11 cellular contexts compared by ENCODE assay signal in the genomic region with DNA sequence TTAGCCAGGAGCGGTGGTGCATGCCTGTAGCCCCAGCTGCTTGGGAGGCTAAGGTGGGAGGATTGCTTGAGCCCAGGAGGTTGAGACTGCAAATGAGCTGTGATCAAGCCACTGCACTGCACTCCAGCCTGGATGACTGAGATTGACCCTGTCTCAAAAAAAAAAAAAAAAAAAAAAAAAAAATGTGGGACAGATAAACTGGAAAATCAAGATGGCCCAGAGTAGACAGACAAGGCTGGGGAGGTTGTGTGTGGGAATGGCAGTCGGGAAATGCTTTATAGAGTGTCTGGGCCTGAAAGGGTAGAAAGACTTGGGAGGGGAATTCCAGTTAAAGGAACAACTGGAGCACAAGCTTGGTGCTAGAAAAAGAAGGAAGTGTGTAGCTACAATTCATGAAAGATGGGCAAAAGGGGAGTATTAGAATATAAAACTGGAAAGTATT. TPM values are rescaled to one million over a fixed set of nuclear protein-coding genes. Genes with fewer than 3 reads are reported as not detected.
DNase-seq lines count a peak whose midpoint lies in the region; ATAC-seq, FAIRE-seq and TF ChIP-seq lines count a peak whose summit lies in the region.
"Had no signal": no experiment of that assay in that cellular context is flagged by ENCODE, and none has a peak within 500 bp of the region (broad histone marks: within the 10 kb centered on the region; RNA-seq: fewer than 3 reads in every experiment).

No MANE protein-coding gene starts in this region.

- H3K36me3 ChIP-seq in KMS-11 (ENCODE audit: insufficient read depth) (peaks cover 28% of the 10 kb centered on the region), K562 (ENCODE audit: control insufficient read depth, insufficient read depth, low read length) (peaks cover 57% of the 10 kb centered on the region)

- H2AFZ ChIP-seq in KMS-11 (ENCODE audit: low read depth) (no peak overlapping the region; the same call in 1 of the 2 replicates), K562 (ENCODE audit: low read depth, low read length) (no peak overlapping the region)

- no peak overlapping the region for H3K27ac Mint-ChIP-seq in neural crest cell (ENCODE audit: unreplicated experiment)

- 0% methylated on average over 2 of the region's 2 CpGs for WGBS in K562 (ENCODE audit: insufficient coverage, low coverage, missing lambda C conversion rate)

- H3K27me3 ChIP-seq in KMS-11 (ENCODE audit: insufficient read depth, low read depth) (no peaks in the 10 kb centered on the region), K562 (ENCODE audit: control insufficient read depth in 2 of 2, insufficient read depth in 2 of 2, low read length in 2 of 2) (no peaks in the 10 kb centered on the region)
- H3K27me3 ChIP-seq: stomach had no signal

- peak overlapping the region; percentile 98 for H3K4me3 Mint-ChIP-seq in neural crest cell

- CTCF ChIA-PET in K562 (lab: Yijun Ruan, JAX; ENCODE audit: low intra/inter-chr PET ratio), result no interaction called here

- H3K4me1 Mint-ChIP-seq in neural crest cell, result peaks cover 74% of the 10 kb centered on the region

- TF ChIP-seq EP300 in K562 (IDR thresholded peaks at IDR 0.05; ENCODE audit: low read length), result no peak

- H4K20me1 ChIP-seq in KMS-11 (ENCODE audit: insufficient read depth) (peaks cover 24% of the 10 kb centered on the region), K562 (replicated peaks; ENCODE audit: control insufficient read depth, insufficient read depth, low read length) (peaks cover 30% of the 10 kb centered on the region)

- H3K9me1 ChIP-seq in K562 (ENCODE audit: control insufficient read depth, insufficient read depth, low read length), result no peaks in the 10 kb centered on the region

- no TSS peak for BruUV-seq in K562 (replicated peaks; lab: Mats Ljungman, UMichigan)

- H3K36me3 Mint-ChIP-seq in neural crest cell (ENCODE audit: low read depth), result peaks cover 38% of the 10 kb centered on the region

- peak overlapping the region; percentile 93 for H3K4me2 ChIP-seq in KMS-11
- peak overlapping the region; percentile 99 for H3K4me2 ChIP-seq in K562 (ENCODE audit: insufficient read depth, low read length)

- DNase-seq in ELF-1 (ENCODE audit: low read depth, low spot score), result peak; percentile 73
- no peak for DNase-seq in K562 (ENCODE audit: extremely low read depth in 1 of 4, low spot score in 3 of 4)
- DNase-seq in neural crest cell (ENCODE audit: low read depth, low spot score), result no peak
- DNase-seq in NCI-H2227 treated with DMSO at 0.1 percent for 48 hours (lab: John Stamatoyannopoulos, UW), result no peak
- no peak for DNase-seq in effector CD4-positive, alpha-beta T cell
- DNase-seq in GM19240 (ENCODE audit: insufficient read length, low spot score), result no peak
- DNase-seq: activated gamma-delta T cell treated with Interleukin-2 at 50 U/mL for 16 hours, retina, stomach had no signal

- H3K27ac ChIP-seq in KMS-11 (peak overlapping the region; percentile 96; the same call in 1 of the 2 replicates), K562 (ENCODE audit: extremely low read depth, low read depth, low read length) (peak overlapping the region; percentile 99)

- H3K4me3 ChIP-seq in KMS-11 (IDR thresholded peaks at IDR 0.05; ENCODE audit: insufficient read depth, low read depth, low read length) (no peak overlapping the region), K562 (peak overlapping the region; percentile 74)

- peaks cover 21% of the 10 kb centered on the region for H3K27me3 Mint-ChIP-seq in neural crest cell (ENCODE audit: low read depth)

- POLR2A ChIA-PET in K562 (lab: Yijun Ruan, JAX), result interaction anchor here (0.6 to 10.0 kb wide), 14 partner anchors 8 to 193 kb away, joined by 3 to 403 read pairs (median 3); a partner anchor contains a TSS

- no peak for TF ChIP-seq CTCF in KMS-11 (conservative IDR thresholded peaks at IDR 0.05; ENCODE audit: low read depth, low read length)
- no peak for TF ChIP-seq CTCF in K562 (IDR thresholded peaks at IDR 0.05 in 2 of 3, conservative IDR thresholded peaks at IDR 0.05 in 1 of 3; ENCODE audit: insufficient read depth in 2 of 3, low read depth in 1 of 3, low read length in 3 of 3)
- TF ChIP-seq CTCF in neural crest cell (conservative IDR thresholded peaks at IDR 0.05), result no peak

- TF ChIP-seq POLR2A in K562 (conservative IDR thresholded peaks at IDR 0.05), result no peak

- no peaks in the 10 kb centered on the region for H3K9me3 Mint-ChIP-seq in neural crest cell

- H3K9me3 ChIP-seq in K562 (replicated peaks; ENCODE audit: control insufficient read depth, insufficient read depth, low read depth, low read length), result no peaks in the 10 kb centered on the region
- H3K9me3 ChIP-seq: stomach had no signal

- no peak for ATAC-seq in K562

- H3K79me2 ChIP-seq in KMS-11 (ENCODE audit: insufficient read depth, low read depth) (peaks cover 88% of the 10 kb centered on the region), K562 (ENCODE audit: control insufficient read depth, insufficient read depth, low read length) (peaks cover 99% of the 10 kb centered on the region)

- in situ Hi-C loops in K562 (cut with MboI), result loop anchor here (25.0 kb wide), 1 partner anchor 470 kb away; no protein-coding TSS in a partner anchor

- intact Hi-C loops in K562 (cut with micrococcal nuclease), result loop anchor here (2.0 to 5.0 kb wide), 2 partner anchors 17 to 460 kb away; no protein-coding TSS in a partner anchor

- no peak for FAIRE-seq in K562 (lab: Jason Lieb, UNC)

- H3K9ac ChIP-seq in KMS-11 (peak overlapping the region; percentile 99), K562 (ENCODE audit: insufficient read depth in 1 of 2, low read depth in 2 of 2, low read length in 2 of 2) (peak overlapping the region; percentile 96)

- TF ChIP-seq RAD21 in K562 (CRISPR knock-in tag; conservative IDR thresholded peaks at IDR 0.05 in 1 of 2, IDR thresholded peaks at IDR 0.05 in 1 of 2), result no peak

- H3K4me1 ChIP-seq in KMS-11 (ENCODE audit: low read depth, poor library complexity, severe bottlenecking) (peaks cover 65% of the 10 kb centered on the region), K562 (replicated peaks in 1 of 2; ENCODE audit: control insufficient read depth in 2 of 2, insufficient read depth in 2 of 2, low read length in 2 of 2) (peaks cover 21 to 28% of the 10 kb centered on the region in 2 experiments; a peak in 4 of 5 replicates)

RNA-seq across cellular contexts. Expression of a gene that starts 18.2 kb away (rescaled TPM):
- 146 and 260 TPM in 2 replicates for total RNA-seq in K562 (2011; cell fraction: chromatin; rRNA removed; ENCODE audit: low replicate concordance)
- 230 and 252 TPM in 2 replicates for total RNA-seq in K562 (2011; cell fraction: nucleolus; rRNA removed)
- 260 and 399 TPM in 2 replicates for total RNA-seq in K562 (2011; cell fraction: nucleoplasm; rRNA removed)
- 210 and 239 TPM in 2 replicates for total RNA-seq in K562 (2014; rRNA removed)
- total RNA-seq in K562 (2014; rRNA removed; fragmentation: Illumina TruSeq; extraction: Trizol), result 94.6 and 112 TPM in 2 replicates
- 122 and 128 TPM in 2 replicates for total RNA-seq in K562 (2015; rRNA removed; fragmentation: Illumina TruSeq; extraction: Trizol)
- total RNA-seq in K562 (2021), result 136 TPM in 2 replicates
- polyA plus RNA-seq in K562 (2011; rRNA removed), result 87.2 and 92.0 TPM in 2 replicates
- polyA plus RNA-seq in K562 (2011; cell fraction: cytosol; rRNA removed), result 101 and 156 TPM in 2 replicates
- polyA plus RNA-seq in K562 (2011; cell fraction: nucleus; rRNA removed), result 223 and 302 TPM in 2 replicates
- 75.1 and 119 TPM in 2 replicates for polyA plus RNA-seq in K562 (2012)
- polyA plus RNA-seq in K562 (2014; fragmentation: Illumina TruSeq; extraction: Trizol), result 114 and 118 TPM in 2 replicates
- 10 to 100 TPM; 32.7 to 46.2 TPM for polyA plus RNA-seq in K562 (2014; fragmentation: Nextera tagmentation; extraction: Ambion mirVana)
- polyA plus RNA-seq in K562 (2014; rRNA removed), result 165 and 208 TPM in 2 replicates
- 96.2 and 110 TPM in 2 replicates for polyA minus RNA-seq in K562 (2011; rRNA and poly(A)+ RNA removed)
- 51.0 and 53.7 TPM in 2 replicates for polyA minus RNA-seq in K562 (2011; cell fraction: cytosol; rRNA and poly(A)+ RNA removed)
- 178 and 418 TPM in 2 replicates for polyA minus RNA-seq in K562 (2011; cell fraction: nucleus; rRNA and poly(A)+ RNA removed)
- 62.1 and 69.2 TPM in 2 replicates for total RNA-seq in neural crest cell

RNA-seq across cellular contexts. Expression of a gene that starts 23.1 kb away (rescaled TPM):
- 762 and 871 TPM in 2 replicates for total RNA-seq in K562 (2011; cell fraction: chromatin; rRNA removed; ENCODE audit: low replicate concordance)
- total RNA-seq in K562 (2011; cell fraction: nucleolus; rRNA removed), result 808 and 809 TPM in 2 replicates
- 628 and 726 TPM in 2 replicates for total RNA-seq in K562 (2011; cell fraction: nucleoplasm; rRNA removed)
- total RNA-seq in K562 (2014; rRNA removed) (245 and 289 TPM in 2 replicates), K562 (2014; rRNA removed; fragmentation: Illumina TruSeq; extraction: Trizol) (214 and 276 TPM in 2 replicates), K562 (2015; rRNA removed; fragmentation: Illumina TruSeq; extraction: Trizol) (120 and 132 TPM in 2 replicates), K562 (2021) (255 and 276 TPM in 2 replicates), neural crest cell (181 and 185 TPM in 2 replicates)
- polyA plus RNA-seq in K562 (2011; rRNA removed) (282 and 323 TPM in 2 replicates), K562 (2014; fragmentation: Illumina TruSeq; extraction: Trizol) (183 and 221 TPM in 2 replicates), K562 (2014; fragmentation: Nextera tagmentation; extraction: Ambion mirVana) (10 to 100 TPM; 20.0 to 39.7 TPM), K562 (2014; rRNA removed) (254 and 296 TPM in 2 replicates)
- 289 and 316 TPM in 2 replicates for polyA plus RNA-seq in K562 (2011; cell fraction: cytosol; rRNA removed)
- 1,169 and 1,253 TPM in 2 replicates for polyA plus RNA-seq in K562 (2011; cell fraction: nucleus; rRNA removed)
- polyA plus RNA-seq in K562 (2012), result 196 and 375 TPM in 2 replicates
- polyA minus RNA-seq in K562 (2011; rRNA and poly(A)+ RNA removed), result 168 and 173 TPM in 2 replicates
- 167 and 196 TPM in 2 replicates for polyA minus RNA-seq in K562 (2011; cell fraction: cytosol; rRNA and poly(A)+ RNA removed)
- 164 and 348 TPM in 2 replicates for polyA minus RNA-seq in K562 (2011; cell fraction: nucleus; rRNA and poly(A)+ RNA removed)

RNA-seq across cellular contexts. Expression of a gene that starts 24.9 kb away (rescaled TPM):
- total RNA-seq in K562 (2011; cell fraction: chromatin; rRNA removed; ENCODE audit: low replicate concordance), result 0.93 TPM in 1 of 2 replicates, not detected in the other
- 2.0 TPM in 1 of 2 replicates, not detected in the other for total RNA-seq in K562 (2011; cell fraction: nucleolus; rRNA removed)
- 1.2 TPM in 1 of 2 replicates, not detected in the other for total RNA-seq in K562 (2011; cell fraction: nucleoplasm; rRNA removed)
- total RNA-seq in K562 (2014; rRNA removed) (not detected in 2 replicates), K562 (2014; rRNA removed; fragmentation: Illumina TruSeq; extraction: Trizol) (not detected in 2 replicates), K562 (2015; rRNA removed; fragmentation: Illumina TruSeq; extraction: Trizol) (not detected in 2 replicates), K562 (2021) (not detected in 2 replicates), neural crest cell (not detected in 2 replicates)
- polyA plus RNA-seq in K562 (2011; rRNA removed) (not detected in 2 replicates), K562 (2014; fragmentation: Illumina TruSeq; extraction: Trizol) (not detected in 2 replicates), K562 (2014; fragmentation: Nextera tagmentation; extraction: Ambion mirVana) (not detected), K562 (2014; rRNA removed) (not detected in 2 replicates)
- polyA plus RNA-seq in K562 (2011; cell fraction: cytosol; rRNA removed), result not detected in 2 replicates
- not detected in 2 replicates for polyA plus RNA-seq in K562 (2011; cell fraction: nucleus; rRNA removed)
- polyA plus RNA-seq in K562 (2012), result not detected in 2 replicates
- polyA minus RNA-seq in K562 (2011; rRNA and poly(A)+ RNA removed), result not detected in 2 replicates
- not detected in 2 replicates for polyA minus RNA-seq in K562 (2011; cell fraction: cytosol; rRNA and poly(A)+ RNA removed)
- polyA minus RNA-seq in K562 (2011; cell fraction: nucleus; rRNA and poly(A)+ RNA removed), result not detected in 2 replicates
- total RNA-seq: glomerular endothelial cell, stomach had no signal
- polyA plus RNA-seq: stomach had no signal

RNA-seq across cellular contexts. Expression of a gene that starts 25.7 kb away (rescaled TPM):
- 46.3 and 74.6 TPM in 2 replicates for total RNA-seq in K562 (2011; cell fraction: chromatin; rRNA removed; ENCODE audit: low replicate concordance)
- 33.7 and 41.5 TPM in 2 replicates for total RNA-seq in K562 (2011; cell fraction: nucleolus; rRNA removed)
- 38.8 and 41.1 TPM in 2 replicates for total RNA-seq in K562 (2011; cell fraction: nucleoplasm; rRNA removed)
- total RNA-seq in K562 (2014; rRNA removed), result 24.3 and 28.3 TPM in 2 replicates
- total RNA-seq in K562 (2014; rRNA removed; fragmentation: Illumina TruSeq; extraction: Trizol), result 17.2 and 17.4 TPM in 2 replicates
- total RNA-seq in K562 (2015; rRNA removed; fragmentation: Illumina TruSeq; extraction: Trizol), result 19.4 TPM in 2 replicates
- 24.8 and 26.9 TPM in 2 replicates for total RNA-seq in K562 (2021)
- polyA plus RNA-seq in K562 (2011; rRNA removed), result 28.6 and 34.5 TPM in 2 replicates
- polyA plus RNA-seq in K562 (2011; cell fraction: cytosol; rRNA removed), result 35.9 and 38.3 TPM in 2 replicates
- 30.2 and 48.1 TPM in 2 replicates for polyA plus RNA-seq in K562 (2011; cell fraction: nucleus; rRNA removed)
- polyA plus RNA-seq in K562 (2012), result 22.3 and 69.5 TPM in 2 replicates
- polyA plus RNA-seq in K562 (2014; fragmentation: Illumina TruSeq; extraction: Trizol), result 27.8 TPM in 2 replicates
- polyA plus RNA-seq in K562 (2014; fragmentation: Nextera tagmentation; extraction: Ambion mirVana), result 1 to 10 TPM; 2.8 to 3.6 TPM
- 23.7 and 27.7 TPM in 2 replicates for polyA plus RNA-seq in K562 (2014; rRNA removed)
- 36.3 and 40.4 TPM in 2 replicates for polyA minus RNA-seq in K562 (2011; rRNA and poly(A)+ RNA removed)
- 14.2 and 15.6 TPM in 2 replicates for polyA minus RNA-seq in K562 (2011; cell fraction: cytosol; rRNA and poly(A)+ RNA removed)
- polyA minus RNA-seq in K562 (2011; cell fraction: nucleus; rRNA and poly(A)+ RNA removed), result 18.3 and 23.7 TPM in 2 replicates
- 24.1 and 27.2 TPM in 2 replicates for total RNA-seq in neural crest cell

RNA-seq across cellular contexts. Expression of a gene that starts 52.3 kb away (rescaled TPM):
- 197 and 278 TPM in 2 replicates for total RNA-seq in K562 (2011; cell fraction: chromatin; rRNA removed; ENCODE audit: low replicate concordance)
- total RNA-seq in K562 (2011; cell fraction: nucleolus; rRNA removed), result 110 and 133 TPM in 2 replicates
- total RNA-seq in K562 (2011; cell fraction: nucleoplasm; rRNA removed), result 134 and 162 TPM in 2 replicates
- total RNA-seq in K562 (2014; rRNA removed) (24.4 and 36.9 TPM in 2 replicates), K562 (2014; rRNA removed; fragmentation: Illumina TruSeq; extraction: Trizol) (24.0 and 28.5 TPM in 2 replicates), K562 (2015; rRNA removed; fragmentation: Illumina TruSeq; extraction: Trizol) (35.3 and 35.8 TPM in 2 replicates), K562 (2021) (60.2 and 64.7 TPM in 2 replicates), neural crest cell (86.6 and 88.1 TPM in 2 replicates)
- polyA plus RNA-seq in K562 (2011; rRNA removed) (18.1 and 26.3 TPM in 2 replicates), K562 (2014; fragmentation: Illumina TruSeq; extraction: Trizol) (86.9 and 98.3 TPM in 2 replicates), K562 (2014; fragmentation: Nextera tagmentation; extraction: Ambion mirVana) (10 to 100 TPM; 26.8 to 68.8 TPM), K562 (2014; rRNA removed) (34.4 and 41.1 TPM in 2 replicates)
- polyA plus RNA-seq in K562 (2011; cell fraction: cytosol; rRNA removed), result 34.4 and 39.3 TPM in 2 replicates
- polyA plus RNA-seq in K562 (2011; cell fraction: nucleus; rRNA removed), result 182 and 294 TPM in 2 replicates
- 55.7 and 62.4 TPM in 2 replicates for polyA plus RNA-seq in K562 (2012)
- 50.1 and 55.8 TPM in 2 replicates for polyA minus RNA-seq in K562 (2011; rRNA and poly(A)+ RNA removed)
- polyA minus RNA-seq in K562 (2011; cell fraction: cytosol; rRNA and poly(A)+ RNA removed), result 25.8 and 39.4 TPM in 2 replicates
- polyA minus RNA-seq in K562 (2011; cell fraction: nucleus; rRNA and poly(A)+ RNA removed), result 37.7 and 52.9 TPM in 2 replicates
